In the genomic region with DNA sequence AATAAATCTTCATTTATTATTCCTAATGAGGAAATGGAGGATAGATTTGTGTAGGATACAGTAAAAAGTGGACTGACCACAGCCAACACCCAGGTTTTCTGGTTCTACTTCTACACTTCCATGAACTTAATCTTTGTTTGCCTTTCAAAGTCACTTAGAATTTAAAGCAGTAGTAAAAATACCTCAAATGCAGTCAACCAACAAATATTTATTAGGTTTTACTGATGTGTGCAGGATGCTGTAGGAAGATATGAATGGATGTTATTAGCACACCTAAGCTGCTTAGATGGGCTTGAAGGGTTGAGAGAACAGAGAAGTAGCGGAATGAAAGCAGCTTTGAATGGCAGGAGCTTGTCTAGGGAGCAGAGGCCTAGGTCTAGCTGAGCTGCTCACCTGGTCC, we compare ENCODE assay signal across 17 cellular contexts.
"Had no signal": no experiment of that assay in that cellular context is flagged by ENCODE, and none has a peak within 500 bp of the region (broad histone marks: within the 10 kb centered on the region; RNA-seq: fewer than 3 reads in every experiment).

No MANE protein-coding gene starts in this region.

- H3K4me2 ChIP-seq: hepatocyte had no signal

- H3K4me3 ChIP-seq: esophagus squamous epithelium, gastroesophageal sphincter, hepatocyte, ovary had no signal

- H3K27ac ChIP-seq: esophagus squamous epithelium, gastroesophageal sphincter, hepatocyte, ovary had no signal

- H3K79me2 ChIP-seq: hepatocyte had no signal

- FAIRE-seq: kidney, small intestine, urothelium cell line had no signal

- H3K27me3 ChIP-seq: esophagus squamous epithelium, gastroesophageal sphincter, hepatocyte, ovary had no signal

- ATAC-seq: effector memory CD8-positive, alpha-beta T cell; gastroesophageal sphincter; left lobe of liver; natural killer cell; right cardiac atrium had no signal

- DNase-seq: effector memory CD8-positive, alpha-beta T cell; esophagus squamous epithelium; foreskin fibroblast; kidney; mammary epithelial cell; natural killer cell; nucleus accumbens; ovary; right cardiac atrium; small intestine; stimulated activated CD4-positive, alpha-beta T cell treated with anti-CD3 and anti-CD28 coated beads, Interleukin-12 subunit alpha, Interleukin-12 subunit beta, amount 100 ng/mL, for 4 hours; stimulated activated naive CD4-positive, alpha-beta T cell treated with Interleukin-2 at 50 U/mL for 16 hours; trophoblast cell had no signal

- H3K9me3 ChIP-seq: esophagus squamous epithelium, gastroesophageal sphincter, ovary had no signal

- H2AFZ ChIP-seq: hepatocyte had no signal

- H3K4me1 ChIP-seq: esophagus squamous epithelium, gastroesophageal sphincter had no signal

- H3K36me3 ChIP-seq: esophagus squamous epithelium, gastroesophageal sphincter, ovary had no signal
